In genomic region chr5:130871346-130872086, GRCh38 we compare ENCODE assay signal across 8 cellular contexts.
DNase-seq lines count a peak whose midpoint lies in the region; ATAC-seq lines count a peak whose summit lies in the region.

No MANE protein-coding gene starts in this region.

- H3K27me3 Mint-ChIP-seq in naive thymus-derived CD8-positive, alpha-beta T cell = peaks cover 0 to 1% (median 0%) of the 10 kb centered on the region in 5 donors

- H3K4me1 Mint-ChIP-seq in naive thymus-derived CD8-positive, alpha-beta T cell = no peaks in the 10 kb centered on the region

- POLR2A ChIA-PET in naive thymus-derived CD8-positive, alpha-beta T cell (lab: Charles Lee) = interaction anchor here (0.5 to 1.3 kb wide), 3 partner anchors 198 to 253 kb away, joined by 3 to 5 read pairs (median 4); no protein-coding TSS in a partner anchor

- no peak overlapping the region for H3K27ac Mint-ChIP-seq in naive thymus-derived CD8-positive, alpha-beta T cell

- no peaks in the 10 kb centered on the region for H3K9me3 Mint-ChIP-seq in naive thymus-derived CD8-positive, alpha-beta T cell

- peak; percentile 16 for DNase-seq in DMS53 treated with DMSO at 0.1 percent for 48 hours (lab: John Stamatoyannopoulos, UW; ENCODE audit: unreplicated experiment)
- DNase-seq in UCSD-AML1 (lab: John Stamatoyannopoulos, UW; ENCODE audit: unreplicated experiment) = peak; percentile 12
- DNase-seq in ecto neural progenitor cell (ENCODE audit: low spot score) = peak; percentile 49
- DNase-seq in naive thymus-derived CD8-positive, alpha-beta T cell = peak in 9 of 10 donors; percentile 1 to 66 (median 45)
- DNase-seq in NCI-H1048 (lab: John Stamatoyannopoulos, UW) = no peak
- DNase-seq in NCI-H2227 treated with DMSO at 0.1 percent for 48 hours (lab: John Stamatoyannopoulos, UW) = no peak

- no peaks in the 10 kb centered on the region for H3K36me3 Mint-ChIP-seq in naive thymus-derived CD8-positive, alpha-beta T cell

- ATAC-seq in GM19438 (IDR thresholded peaks at IDR 0.05; ENCODE audit: low read depth, unreplicated experiment) = peak; percentile 73
- peak; percentile 49 for ATAC-seq in HG03558 (IDR thresholded peaks at IDR 0.05; ENCODE audit: extremely low read depth, unreplicated experiment)
- ATAC-seq in naive thymus-derived CD8-positive, alpha-beta T cell = peak; percentile 50 to 51

- H3K4me3 Mint-ChIP-seq in naive thymus-derived CD8-positive, alpha-beta T cell = no peak overlapping the region

Comparison
In these comparisons a context has a peak if more than half of its experiments do, and no peak if none do; other contexts are left out.
1. DNase-seq: peak in DMS53 treated with DMSO at 0.1 percent for 48 hours (single experiment), UCSD-AML1 (single experiment), ecto neural progenitor cell (single experiment) and naive thymus-derived CD8-positive, alpha-beta T cell (9 of 10); none in NCI-H1048 (single experiment) and NCI-H2227 treated with DMSO at 0.1 percent for 48 hours (single experiment).
2. Peak in every context shown above with its lines, with median percentiles within 50 percentile points of each other: ATAC-seq.